Comparison of ENCODE assay signal across 1 cellular context in the genomic region with DNA sequence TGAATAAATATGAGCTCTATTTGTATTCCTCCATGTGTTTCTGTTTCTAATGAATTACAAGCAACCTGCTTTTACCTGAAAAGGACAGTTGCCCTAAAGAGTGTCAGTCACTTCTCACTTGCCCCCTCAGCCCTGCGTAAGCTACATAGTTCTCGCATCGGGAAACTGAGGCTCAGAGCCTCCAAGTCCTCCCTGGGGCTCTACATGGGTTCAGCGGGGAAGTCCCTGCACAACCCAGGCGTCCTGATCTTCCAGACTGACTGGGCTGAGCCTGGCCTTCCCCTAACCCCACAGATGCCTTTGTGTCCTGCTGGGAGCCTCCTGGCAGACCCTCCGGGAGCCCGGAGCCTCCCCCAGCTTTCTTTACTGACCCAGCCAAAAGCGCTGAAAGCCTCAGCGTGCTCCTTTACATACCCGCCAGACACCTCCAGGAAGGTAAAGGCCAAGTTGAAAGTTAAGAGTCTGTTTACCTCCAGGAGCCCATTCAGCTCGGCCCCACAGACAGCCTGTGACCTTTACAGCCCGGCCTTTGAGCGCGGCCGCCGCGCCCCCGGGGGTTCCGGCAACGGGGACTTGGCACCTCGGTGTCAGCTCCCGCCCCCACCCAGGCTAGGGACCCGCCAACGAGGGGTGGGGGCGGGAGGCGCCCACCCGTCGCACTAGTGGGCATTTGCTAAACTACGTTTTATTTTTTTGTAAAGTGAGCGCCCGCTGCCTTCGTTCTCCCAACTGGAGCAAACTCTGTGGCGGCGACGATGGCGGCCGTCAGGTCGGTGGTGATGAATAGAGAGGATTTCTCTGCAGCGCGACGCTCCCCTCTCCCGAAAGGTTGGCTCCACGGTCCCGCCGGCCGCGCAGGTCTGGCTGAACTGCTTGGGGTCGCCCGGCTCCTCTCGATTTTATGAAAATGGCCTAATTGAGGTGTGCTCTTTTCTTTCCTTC.
A peak's percentile ranks its signal among the peaks of the same experiment; 100 is the strongest.
TF ChIP-seq lines count a peak whose summit lies in the region.

No MANE protein-coding gene starts in this region.

TF ChIP-seq in K562, 482 proteins besides CTCF, POLR2A, EP300 and RAD21:
- TF ChIP-seq, protein P1, sequence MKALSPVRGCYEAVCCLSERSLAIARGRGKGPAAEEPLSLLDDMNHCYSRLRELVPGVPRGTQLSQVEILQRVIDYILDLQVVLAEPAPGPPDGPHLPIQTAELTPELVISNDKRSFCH (CRISPR knock-in tag; IDR thresholded peaks at IDR 0.05) = no peak
- TF ChIP-seq, protein P1 (tag; IDR thresholded peaks at IDR 0.05) = peak; percentile 41; the same call in 1 of the 2 replicates
- TF ChIP-seq BRF1 (IDR thresholded peaks at IDR 0.05; ENCODE audit: borderline replicate concordance, extremely low read depth, insufficient read length) (no peak), STAT5A (IDR thresholded peaks at IDR 0.05; ENCODE audit: borderline replicate concordance, low read length) (no peak)
TF ChIP-seq in K562: peak in this region for 1.
